ENCODE assay signal across 9 cellular contexts in genomic region chr3:29686889-29687592, GRCh38.
A peak's percentile ranks its signal among the peaks of the same experiment; 100 is the strongest.
DNase-seq lines count a peak whose midpoint lies in the region; ATAC-seq and TF ChIP-seq lines count a peak whose summit lies in the region.
"Had no signal": no experiment of that assay in that cellular context is flagged by ENCODE, and none has a peak within 500 bp of the region (broad histone marks: within the 10 kb centered on the region; RNA-seq: fewer than 3 reads in every experiment).

No MANE protein-coding gene starts in this region.

- peak; percentile 98 for ATAC-seq in GM19455 (IDR thresholded peaks at IDR 0.05; ENCODE audit: unreplicated experiment)
- ATAC-seq in HG03354 (IDR thresholded peaks at IDR 0.05; ENCODE audit: poor library complexity, severe bottlenecking, unreplicated experiment) = peak; percentile 97

- H3K27ac Mint-ChIP-seq in chondrocyte (ENCODE audit: unreplicated experiment) = peak overlapping the region; percentile 74

- no peaks in the 10 kb centered on the region for H3K27me3 Mint-ChIP-seq in chondrocyte (ENCODE audit: low read depth)

- H3K36me3 Mint-ChIP-seq in chondrocyte (ENCODE audit: low read depth) = no peaks in the 10 kb centered on the region

- H3K4me3 Mint-ChIP-seq in chondrocyte (ENCODE audit: unreplicated experiment) = no peak overlapping the region

- no peaks in the 10 kb centered on the region for H3K9me3 Mint-ChIP-seq in chondrocyte (ENCODE audit: low read depth)

- no peak for TF ChIP-seq CTCF in chondrocyte (IDR thresholded peaks at IDR 0.05)

- peaks cover 52% of the 10 kb centered on the region for H3K4me1 Mint-ChIP-seq in chondrocyte (ENCODE audit: low read depth)

- DNase-seq in CMK (ENCODE audit: low read depth) (peak; percentile 14), chondrocyte (ENCODE audit: low spot score) (no peak), amniotic stem cell (lab: John Stamatoyannopoulos, UW) (no peak), SW480 (ENCODE audit: low spot score) (no peak)
- DNase-seq in stimulated activated CD4-positive, alpha-beta T cell treated with anti-CD3 and anti-CD28 coated beads, Interleukin-15, amount 100 ng/mL, for 24 hours = no peak
- DNase-seq in activated CD4-positive, alpha-beta T cell treated with anti-CD3 and anti-CD28 coated beads for 48 hours = no peak
- DNase-seq: right cardiac atrium had no signal
